9 cellular contexts compared by ENCODE assay signal in genomic region chr1:101206139-101206538, GRCh38. TPM values are rescaled to one million over a fixed set of nuclear protein-coding genes. Genes with fewer than 3 reads are reported as not detected.
DNase-seq lines count a peak whose midpoint lies in the region; ATAC-seq, FAIRE-seq and TF ChIP-seq lines count a peak whose summit lies in the region.
"Not testable (repeated sequence)": the region's sequence is repeated elsewhere in the genome, so short reads cannot be mapped to it uniquely, and the experiment has no call there.
"Had no signal": no experiment of that assay in that cellular context is flagged by ENCODE, and none has a peak within 500 bp of the region (broad histone marks: within the 10 kb centered on the region; RNA-seq: fewer than 3 reads in every experiment).

No MANE protein-coding gene starts in this region.

- H3K36me3 Mint-ChIP-seq in activated CD8-positive, alpha-beta memory T cell treated with anti-CD3 and anti-CD28 coated beads, Interleukin-2, amount 10 ng/mL, durations not matched to agents 7 days and 5 days; brain; stimulated activated effector memory CD8-positive, alpha-beta T cell treated with anti-CD3 and anti-CD28 coated beads, Interleukin-12 subunit alpha, Interleukin-12 subunit beta, amount 100 ng/mL, for 72 hours: not testable (repeated sequence)
- H3K36me3 Mint-ChIP-seq in activated naive CD4-positive, alpha-beta T cell treated with anti-CD3 and anti-CD28 coated beads, Interleukin-2, amount 50 U/mL, for 72 hours: peaks cover 4 to 19% of the 10 kb centered on the region in 2 donors

- peaks cover 11% of the 10 kb centered on the region for H3K4me1 Mint-ChIP-seq in activated CD8-positive, alpha-beta memory T cell treated with anti-CD3 and anti-CD28 coated beads, Interleukin-2, amount 10 ng/mL, durations not matched to agents 7 days and 5 days
- peaks cover 46% of the 10 kb centered on the region for H3K4me1 Mint-ChIP-seq in brain
- H3K4me1 Mint-ChIP-seq in stimulated activated effector memory CD8-positive, alpha-beta T cell treated with anti-CD3 and anti-CD28 coated beads, Interleukin-12 subunit alpha, Interleukin-12 subunit beta, amount 100 ng/mL, for 72 hours: peaks cover 20% of the 10 kb centered on the region

- DNase-seq in GM12892 (ENCODE audit: insufficient read length); activated CD8-positive, alpha-beta memory T cell treated with anti-CD3 and anti-CD28 coated beads, Interleukin-2, amount 10 ng/mL, durations not matched to agents 7 days and 5 days; activated naive CD4-positive, alpha-beta T cell treated with anti-CD3 and anti-CD28 coated beads, Interleukin-2, amount 50 U/mL, for 72 hours (ENCODE audit: low spot score in 2 of 2); stimulated activated effector memory CD8-positive, alpha-beta T cell treated with anti-CD3 and anti-CD28 coated beads, Interleukin-12 subunit alpha, Interleukin-12 subunit beta, amount 100 ng/mL, for 72 hours (ENCODE audit: low spot score in 2 of 2): not testable (repeated sequence)
- DNase-seq in activated CD4-positive, alpha-beta T cell treated with anti-CD3 and anti-CD28 coated beads for 48 hours: peak; percentile 21

- peak overlapping the region; percentile 59 for H3K27ac Mint-ChIP-seq in activated CD8-positive, alpha-beta memory T cell treated with anti-CD3 and anti-CD28 coated beads, Interleukin-2, amount 10 ng/mL, durations not matched to agents 7 days and 5 days
- peak overlapping the region; percentile 55 to 81 for H3K27ac Mint-ChIP-seq in activated naive CD4-positive, alpha-beta T cell treated with anti-CD3 and anti-CD28 coated beads, Interleukin-2, amount 50 U/mL, for 72 hours
- peak overlapping the region; percentile 91 to 99 (median 99) for H3K27ac Mint-ChIP-seq in brain
- H3K27ac Mint-ChIP-seq in stimulated activated effector memory CD8-positive, alpha-beta T cell treated with anti-CD3 and anti-CD28 coated beads, Interleukin-12 subunit alpha, Interleukin-12 subunit beta, amount 100 ng/mL, for 72 hours: peak overlapping the region; percentile 64

- H3K9me3 Mint-ChIP-seq in activated CD8-positive, alpha-beta memory T cell treated with anti-CD3 and anti-CD28 coated beads, Interleukin-2, amount 10 ng/mL, durations not matched to agents 7 days and 5 days (ENCODE audit: low read depth); activated naive CD4-positive, alpha-beta T cell treated with anti-CD3 and anti-CD28 coated beads, Interleukin-2, amount 50 U/mL, for 72 hours; brain; stimulated activated effector memory CD8-positive, alpha-beta T cell treated with anti-CD3 and anti-CD28 coated beads, Interleukin-12 subunit alpha, Interleukin-12 subunit beta, amount 100 ng/mL, for 72 hours: not testable (repeated sequence)

- ATAC-seq in HG02885 (IDR thresholded peaks at IDR 0.05; ENCODE audit: poor library complexity, unreplicated experiment): peak; percentile 64
- ATAC-seq in activated CD8-positive, alpha-beta memory T cell treated with anti-CD3 and anti-CD28 coated beads, Interleukin-2, amount 10 ng/mL, durations not matched to agents 7 days and 5 days: peak; percentile 30
- ATAC-seq in activated naive CD4-positive, alpha-beta T cell treated with anti-CD3 and anti-CD28 coated beads, Interleukin-2, amount 50 U/mL, for 72 hours: peak; percentile 57 to 79
- ATAC-seq in stimulated activated effector memory CD8-positive, alpha-beta T cell treated with anti-CD3 and anti-CD28 coated beads, Interleukin-12 subunit alpha, Interleukin-12 subunit beta, amount 100 ng/mL, for 72 hours: peak; percentile 64

- not testable (repeated sequence) for H3K27me3 Mint-ChIP-seq in activated CD8-positive, alpha-beta memory T cell treated with anti-CD3 and anti-CD28 coated beads, Interleukin-2, amount 10 ng/mL, durations not matched to agents 7 days and 5 days; brain

- FAIRE-seq in GM12892 (lab: Jason Lieb, UNC): peak; percentile 27

- TF ChIP-seq CTCF in brain (conservative IDR thresholded peaks at IDR 0.05): not testable (repeated sequence)

- H3K4me3 Mint-ChIP-seq in activated CD8-positive, alpha-beta memory T cell treated with anti-CD3 and anti-CD28 coated beads, Interleukin-2, amount 10 ng/mL, durations not matched to agents 7 days and 5 days; brain; stimulated activated effector memory CD8-positive, alpha-beta T cell treated with anti-CD3 and anti-CD28 coated beads, Interleukin-12 subunit alpha, Interleukin-12 subunit beta, amount 100 ng/mL, for 72 hours: not testable (repeated sequence)

- CTCF ChIA-PET in activated CD8-positive, alpha-beta memory T cell treated with anti-CD3 and anti-CD28 coated beads, Interleukin-2, amount 10 ng/mL, durations not matched to agents 7 days and 5 days (lab: Charles Lee): interaction anchor here (0.9 kb wide), 1 partner anchor 82 kb away, joined by 3 read pairs; no protein-coding TSS in a partner anchor

- TF ChIP-seq POLR2A in GM12892 (IDR thresholded peaks at IDR 0.05; ENCODE audit: low read depth, low read length): not testable (repeated sequence)

RNA-seq across cellular contexts. Expression of gene S1PR1, which starts 30.7 kb away (rescaled TPM):
- 20.1 TPM for polyA plus RNA-seq in GM12892 (2012; ENCODE audit: missing spikeins)
- total RNA-seq in activated CD8-positive, alpha-beta memory T cell treated with anti-CD3 and anti-CD28 coated beads, Interleukin-2, amount 10 ng/mL, durations not matched to agents 7 days and 5 days: 10 to 100 TPM; 56.0 to 68.2 TPM
- 100 to 1,000 TPM; 125 to 221 TPM for total RNA-seq in activated naive CD4-positive, alpha-beta T cell treated with anti-CD3 and anti-CD28 coated beads, Interleukin-2, amount 50 U/mL, for 72 hours
- polyA plus RNA-seq in brain (ENCODE audit: insufficient read depth, low read depth, low replicate concordance): 27.3 TPM
- total RNA-seq: Caco-2, HepG2 had no signal
- polyA plus RNA-seq: HepG2 had no signal
